ENCODE assay signal across 19 cellular contexts in the genomic region with DNA sequence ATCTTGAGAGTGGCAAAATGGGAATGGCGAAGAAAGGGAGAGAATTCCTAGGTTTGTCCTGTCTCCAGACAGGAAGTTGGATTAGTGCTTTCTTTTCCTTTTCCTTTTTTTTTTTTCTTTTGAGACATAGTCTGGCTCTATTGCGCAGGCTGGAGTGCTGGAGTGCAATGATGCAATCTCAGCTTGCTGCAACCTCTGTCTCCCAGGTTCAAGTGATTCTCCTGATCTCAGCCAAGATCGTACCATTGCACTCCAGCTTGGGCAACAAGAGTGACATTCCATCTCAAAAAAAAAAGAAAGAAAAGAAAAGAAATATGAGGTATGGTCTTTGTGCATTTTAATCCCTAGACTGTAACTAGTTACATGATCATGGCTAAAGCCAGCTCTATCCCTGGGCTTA. TPM values are rescaled to one million over a fixed set of nuclear protein-coding genes. Genes with fewer than 3 reads are reported as not detected.
A peak's percentile ranks its signal among the peaks of the same experiment; 100 is the strongest.
DNase-seq lines count a peak whose midpoint lies in the region; ATAC-seq and TF ChIP-seq lines count a peak whose summit lies in the region.
"Had no signal": no experiment of that assay in that cellular context is flagged by ENCODE, and none has a peak within 500 bp of the region (broad histone marks: within the 10 kb centered on the region; RNA-seq: fewer than 3 reads in every experiment).

No MANE protein-coding gene starts in this region.

- intact Hi-C loops in MCF 10A (cut with micrococcal nuclease) (loop anchor here (1.0 to 2.0 kb wide), 2 partner anchors 13 to 47 kb away; a partner anchor contains a TSS), breast epithelium (cut with DNase I; ENCODE audit: low total_unique reads) (no loop called here)
- intact Hi-C loops in activated naive CD4-positive, alpha-beta T cell treated with anti-CD3 and anti-CD28 coated beads for 36 hours (cut with micrococcal nuclease) = loop anchor here (10.0 kb wide), 1 partner anchor 141 kb away; no protein-coding TSS in a partner anchor

- peak; percentile 63 to 71 for ATAC-seq in upper lobe of left lung (ENCODE audit: low FRiP score in 2 of 2)
- ATAC-seq: activated T-helper 17 cell treated with anti-CD3 and anti-CD28 coated beads, Interleukin-2, amount 50 U/mL, for 72 hours; stimulated activated effector memory CD8-positive, alpha-beta T cell treated with anti-CD3 and anti-CD28 coated beads, Interleukin-12 subunit alpha, Interleukin-12 subunit beta, amount 100 ng/mL, for 72 hours had no signal

- no peaks in the 10 kb centered on the region for H4K20me1 ChIP-seq in hepatocyte (ENCODE audit: insufficient read depth, poor library complexity, severe bottlenecking)

- no peaks in the 10 kb centered on the region for H3K27me3 ChIP-seq in breast epithelium
- no peaks in the 10 kb centered on the region for H3K27me3 ChIP-seq in hepatocyte
- no peaks in the 10 kb centered on the region for H3K27me3 ChIP-seq in upper lobe of left lung
- H3K27me3 ChIP-seq: esophagus muscularis mucosa had no signal

- no peak overlapping the region for H3K4me2 ChIP-seq in hepatocyte

- no peak for TF ChIP-seq CTCF in MCF 10A (IDR thresholded peaks at IDR 0.05; ENCODE audit: unreplicated experiment)
- TF ChIP-seq CTCF in breast epithelium (IDR thresholded peaks at IDR 0.05) = no peak
- no peak for TF ChIP-seq CTCF in VCaP (conservative IDR thresholded peaks at IDR 0.05)
- no peak for TF ChIP-seq CTCF in hepatocyte (IDR thresholded peaks at IDR 0.05; ENCODE audit: poor library complexity)
- TF ChIP-seq CTCF in upper lobe of left lung (IDR thresholded peaks at IDR 0.05) = no peak

- H2AFZ ChIP-seq in hepatocyte = no peak overlapping the region

- BruUV-seq in MCF 10A (replicated peaks; lab: Mats Ljungman, UMichigan) = no TSS peak

- peaks cover 52% of the 10 kb centered on the region for H3K4me1 Mint-ChIP-seq in MCF 10A (ENCODE audit: insufficient read depth, unreplicated experiment)
- H3K4me1 Mint-ChIP-seq in activated naive CD4-positive, alpha-beta T cell treated with anti-CD3 and anti-CD28 coated beads for 36 hours (ENCODE audit: low read depth) = peaks cover 12% of the 10 kb centered on the region
- H3K4me1 Mint-ChIP-seq: activated T-helper 17 cell treated with anti-CD3 and anti-CD28 coated beads, Interleukin-2, amount 50 U/mL, for 72 hours; stimulated activated effector memory CD8-positive, alpha-beta T cell treated with anti-CD3 and anti-CD28 coated beads, Interleukin-12 subunit alpha, Interleukin-12 subunit beta, amount 100 ng/mL, for 72 hours had no signal

- no peaks in the 10 kb centered on the region for H3K9me2 ChIP-seq in hepatocyte (replicated peaks; ENCODE audit: insufficient read depth)

- DNase-seq in MCF 10A (ENCODE audit: unreplicated experiment) (peak; percentile 91), breast epithelium (ENCODE audit: low spot score in 2 of 2) (no peak), hepatocyte (ENCODE audit: low spot score) (peak; percentile 42), upper lobe of left lung (peak in 1 of 2 donors; percentile 83), SW480 (ENCODE audit: low spot score) (no peak), amygdala (lab: John Stamatoyannopoulos, UW) (no peak)
- DNase-seq in activated naive CD4-positive, alpha-beta T cell treated with anti-CD3 and anti-CD28 coated beads for 36 hours = no peak
- DNase-seq: 8988T; activated CD4-positive, alpha-beta T cell treated with anti-CD3 and anti-CD28 coated beads, Interleukin-2, amount 50 U/mL, for 48 hours; anterior cingulate cortex; H9; NCI-H2081; right cardiac atrium; SHP77 had no signal

- H3K36me3 Mint-ChIP-seq in MCF 10A (ENCODE audit: insufficient read depth, unreplicated experiment) = no peaks in the 10 kb centered on the region
- H3K36me3 Mint-ChIP-seq in activated naive CD4-positive, alpha-beta T cell treated with anti-CD3 and anti-CD28 coated beads for 36 hours (ENCODE audit: low read depth) = peaks cover 1% of the 10 kb centered on the region

- H3K79me2 ChIP-seq in hepatocyte = no peaks in the 10 kb centered on the region

- WGBS in hepatocyte (ENCODE audit: low lambda C conversion rate, missing lambda C conversion rate) = 66% methylated on average over 3 of the region's 3 CpGs
- WGBS in upper lobe of left lung, 2 donors = 32 to 53% methylated on average over 3 of the region's 3 CpGs

- TF ChIP-seq POLR2A in breast epithelium (IDR thresholded peaks at IDR 0.05) (no peak), upper lobe of left lung (IDR thresholded peaks at IDR 0.05) (no peak)

- H3K27ac ChIP-seq in breast epithelium (peak overlapping the region in 1 of 2 donors; percentile 40), VCaP (peak overlapping the region; percentile 82), hepatocyte (peak overlapping the region; percentile 45), upper lobe of left lung (peak overlapping the region; percentile 9 to 76 (median 50))
- H3K27ac ChIP-seq: esophagus muscularis mucosa had no signal

- peak overlapping the region; percentile 80 for H3K4me3 Mint-ChIP-seq in MCF 10A (ENCODE audit: unreplicated experiment)
- H3K4me3 Mint-ChIP-seq in activated naive CD4-positive, alpha-beta T cell treated with anti-CD3 and anti-CD28 coated beads for 36 hours = no peak overlapping the region
- H3K4me3 Mint-ChIP-seq: activated T-helper 17 cell treated with anti-CD3 and anti-CD28 coated beads, Interleukin-2, amount 50 U/mL, for 72 hours; H9; nephron; stimulated activated effector memory CD8-positive, alpha-beta T cell treated with anti-CD3 and anti-CD28 coated beads, Interleukin-12 subunit alpha, Interleukin-12 subunit beta, amount 100 ng/mL, for 72 hours had no signal

- no peaks in the 10 kb centered on the region for H3K27me3 Mint-ChIP-seq in MCF 10A (ENCODE audit: insufficient read depth, unreplicated experiment)
- H3K27me3 Mint-ChIP-seq in activated naive CD4-positive, alpha-beta T cell treated with anti-CD3 and anti-CD28 coated beads for 36 hours (ENCODE audit: low read depth) = no peaks in the 10 kb centered on the region
- H3K27me3 Mint-ChIP-seq: activated T-helper 17 cell treated with anti-CD3 and anti-CD28 coated beads, Interleukin-2, amount 50 U/mL, for 72 hours had no signal

- POLR2A ChIA-PET in MCF 10A (lab: Yijun Ruan, JAX) = interaction anchor here (0.6 to 5.0 kb wide), 9 partner anchors 9 to 333 kb away, joined by 3 to 79 read pairs (median 6); a partner anchor contains a TSS

- no peaks in the 10 kb centered on the region for H3K36me3 ChIP-seq in breast epithelium
- H3K36me3 ChIP-seq in hepatocyte (replicated peaks; ENCODE audit: insufficient read depth, low read depth) = no peaks in the 10 kb centered on the region
- peaks cover 0 to 2% (median under 1%) of the 10 kb centered on the region in 4 donors for H3K36me3 ChIP-seq in upper lobe of left lung

- H3K9me3 Mint-ChIP-seq in MCF 10A (ENCODE audit: unreplicated experiment) = no peaks in the 10 kb centered on the region
- no peaks in the 10 kb centered on the region for H3K9me3 Mint-ChIP-seq in activated naive CD4-positive, alpha-beta T cell treated with anti-CD3 and anti-CD28 coated beads for 36 hours
- H3K9me3 Mint-ChIP-seq: activated T-helper 17 cell treated with anti-CD3 and anti-CD28 coated beads, Interleukin-2, amount 50 U/mL, for 72 hours; H9; nephron; stimulated activated effector memory CD8-positive, alpha-beta T cell treated with anti-CD3 and anti-CD28 coated beads, Interleukin-12 subunit alpha, Interleukin-12 subunit beta, amount 100 ng/mL, for 72 hours had no signal

- H3K4me3 ChIP-seq in breast epithelium (no peak overlapping the region), hepatocyte (no peak overlapping the region), upper lobe of left lung (peak overlapping the region in 1 of 4 donors; percentile 4)
- H3K4me3 ChIP-seq: esophagus muscularis mucosa had no signal

- H3K27ac Mint-ChIP-seq in MCF 10A (ENCODE audit: low read depth, unreplicated experiment) = peak overlapping the region; percentile 89
- H3K27ac Mint-ChIP-seq in activated naive CD4-positive, alpha-beta T cell treated with anti-CD3 and anti-CD28 coated beads for 36 hours = no peak overlapping the region
- H3K27ac Mint-ChIP-seq: activated T-helper 17 cell treated with anti-CD3 and anti-CD28 coated beads, Interleukin-2, amount 50 U/mL, for 72 hours; nephron; stimulated activated effector memory CD8-positive, alpha-beta T cell treated with anti-CD3 and anti-CD28 coated beads, Interleukin-12 subunit alpha, Interleukin-12 subunit beta, amount 100 ng/mL, for 72 hours had no signal

- H3K4me1 ChIP-seq in breast epithelium (no peaks in the 10 kb centered on the region), hepatocyte (ENCODE audit: insufficient read depth) (no peaks in the 10 kb centered on the region), upper lobe of left lung (peaks cover 13 to 19% (median 15%) of the 10 kb centered on the region in 4 donors)

- CTCF ChIA-PET in MCF 10A (lab: Yijun Ruan, JAX) = interaction anchor here (0.6 to 4.3 kb wide), 6 partner anchors 13 to 1290 kb away, joined by 3 to 64 read pairs (median 4); a partner anchor contains a TSS
- CTCF ChIA-PET in activated naive CD4-positive, alpha-beta T cell treated with anti-CD3 and anti-CD28 coated beads for 36 hours (lab: Charles Lee) = interaction anchor here (1.3 to 1.4 kb wide), 2 partner anchors 239 to 327 kb away, joined by 3 to 5 read pairs; no protein-coding TSS in a partner anchor

- TF ChIP-seq EP300 in upper lobe of left lung (IDR thresholded peaks at IDR 0.05) = peak in 1 of 4 donors; percentile 55

- no peaks in the 10 kb centered on the region for H3K9me3 ChIP-seq in breast epithelium
- no peaks in the 10 kb centered on the region for H3K9me3 ChIP-seq in hepatocyte (ENCODE audit: low read depth)
- H3K9me3 ChIP-seq in upper lobe of left lung = no peaks in the 10 kb centered on the region
- H3K9me3 ChIP-seq: esophagus muscularis mucosa had no signal

RNA-seq across cellular contexts. Expression of a gene that starts 12.6 kb away (rescaled TPM):
- total RNA-seq in MCF 10A (2022) = 9.4 and 10.0 TPM in 2 replicates
- 10 to 100 TPM in 2 of 3 donors, 1 to 10 TPM in 1; 6.9 to 16.1 (median 11.5) TPM for total RNA-seq in breast epithelium
- total RNA-seq in hepatocyte = 4.4 and 4.6 TPM in 2 replicates
- polyA plus RNA-seq in hepatocyte = 5.1 and 6.2 TPM in 2 replicates
- 10 to 100 TPM in 2 of 6 donors, 1 to 10 TPM in 4; 5.3 to 32.5 (median 6.7) TPM for total RNA-seq in upper lobe of left lung
- 1 to 10 TPM; 2.7 to 3.8 TPM for total RNA-seq in activated naive CD4-positive, alpha-beta T cell treated with anti-CD3 and anti-CD28 coated beads for 36 hours

RNA-seq across cellular contexts. Expression of a gene that starts 46.2 kb away (rescaled TPM):
- total RNA-seq in MCF 10A (2022) (825 and 951 TPM in 2 replicates), breast epithelium (100 to 1,000 TPM; 462 to 657 (median 527) TPM), hepatocyte (579 and 581 TPM in 2 replicates), upper lobe of left lung (100 to 1,000 TPM; 178 to 465 (median 359) TPM)
- 398 and 458 TPM in 2 replicates for polyA plus RNA-seq in hepatocyte
- 100 to 1,000 TPM; 679 to 704 TPM for total RNA-seq in activated naive CD4-positive, alpha-beta T cell treated with anti-CD3 and anti-CD28 coated beads for 36 hours

RNA-seq across cellular contexts. Expression of a gene that starts 46.8 kb away (rescaled TPM):
- total RNA-seq in MCF 10A (2022) = 6.9 and 11.0 TPM in 2 replicates
- total RNA-seq in breast epithelium = 1 to 10 TPM; 3.7 to 6.2 (median 6.1) TPM
- 5.4 and 5.8 TPM in 2 replicates for total RNA-seq in hepatocyte
- 3.4 and 4.2 TPM in 2 replicates for polyA plus RNA-seq in hepatocyte
- 10 to 100 TPM in 1 of 6 donors, 1 to 10 TPM in 4, under 1 TPM in 1; 0.55 to 11.5 (median 5.8) TPM for total RNA-seq in upper lobe of left lung
- 10 to 100 TPM; 19.2 to 19.3 TPM for total RNA-seq in activated naive CD4-positive, alpha-beta T cell treated with anti-CD3 and anti-CD28 coated beads for 36 hours

Comparison
In these comparisons a context has a peak if more than half of its experiments do, and no peak if none do; other contexts are left out.
1. DNase-seq: peak in MCF 10A (single experiment) and hepatocyte (single experiment); none in breast epithelium (0 of 2), SW480 (single experiment), amygdala (0 of 56) and activated naive CD4-positive, alpha-beta T cell treated with anti-CD3 and anti-CD28 coated beads for 36 hours (single experiment).